9 cellular contexts compared by ENCODE assay signal in the genomic region with DNA sequence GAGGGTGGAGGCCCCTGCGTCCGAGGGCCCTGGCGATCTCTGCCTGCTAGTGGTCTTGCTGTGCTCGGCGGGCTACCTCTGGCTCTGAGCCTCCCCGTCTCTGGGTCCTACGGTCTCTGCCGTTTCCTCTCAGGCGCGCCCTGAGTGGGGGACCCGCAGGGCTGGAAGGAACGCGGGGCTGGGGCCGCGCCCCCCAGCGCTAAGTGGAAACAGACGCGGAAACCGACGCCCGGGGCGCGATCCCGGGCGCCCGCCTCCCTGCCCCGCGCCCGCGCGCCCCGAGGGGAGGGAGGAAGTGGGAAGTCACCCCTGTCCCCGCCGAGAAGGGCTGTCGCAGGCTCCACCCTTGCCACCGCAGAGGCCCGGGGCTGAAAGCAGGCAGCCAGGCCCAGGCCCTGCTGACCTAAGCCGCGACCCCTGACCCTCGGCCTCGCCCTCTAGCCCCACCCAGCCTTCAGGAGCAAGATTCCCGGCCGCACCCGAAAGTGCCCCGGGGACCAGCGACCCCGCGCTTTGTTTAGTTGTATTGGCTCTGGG. TPM values are rescaled to one million over a fixed set of nuclear protein-coding genes. Genes with fewer than 3 reads are reported as not detected.
DNase-seq lines count a peak whose midpoint lies in the region; ATAC-seq and TF ChIP-seq lines count a peak whose summit lies in the region.
"Had no signal": no experiment of that assay in that cellular context is flagged by ENCODE, and none has a peak within 500 bp of the region (broad histone marks: within the 10 kb centered on the region; RNA-seq: fewer than 3 reads in every experiment).

No MANE protein-coding gene starts in this region.

- H3K9me3 Mint-ChIP-seq in T-helper 2 cell treated with Interferon-gamma antibody and Interleukin-4, amounts not matched to agents 5 μg/mL and 100 μg/mL, for 36 hours, result no peaks in the 10 kb centered on the region
- H3K9me3 Mint-ChIP-seq in osteocyte (ENCODE audit: unreplicated experiment), result no peaks in the 10 kb centered on the region

- H3K36me3 Mint-ChIP-seq in T-helper 2 cell treated with Interferon-gamma antibody and Interleukin-4, amounts not matched to agents 5 μg/mL and 100 μg/mL, for 36 hours (ENCODE audit: low read depth), result peaks cover 11% of the 10 kb centered on the region
- no peaks in the 10 kb centered on the region for H3K36me3 Mint-ChIP-seq in osteocyte (ENCODE audit: unreplicated experiment)

- TF ChIP-seq CTCF in osteocyte (IDR thresholded peaks at IDR 0.05), result no peak

- peaks cover 21% of the 10 kb centered on the region for H3K4me1 Mint-ChIP-seq in T-helper 2 cell treated with Interferon-gamma antibody and Interleukin-4, amounts not matched to agents 5 μg/mL and 100 μg/mL, for 36 hours (ENCODE audit: low read depth)
- peaks cover 44% of the 10 kb centered on the region for H3K4me1 Mint-ChIP-seq in osteocyte (ENCODE audit: unreplicated experiment)

- H3K4me2 ChIP-seq in GM23248 (ENCODE audit: unreplicated experiment), result peak overlapping the region; percentile 8

- H3K79me2 ChIP-seq in GM23248 (ENCODE audit: insufficient read depth), result no peaks in the 10 kb centered on the region

- no peak overlapping the region for H3K27ac ChIP-seq in GM23248

- H3K4me3 Mint-ChIP-seq in T-helper 2 cell treated with Interferon-gamma antibody and Interleukin-4, amounts not matched to agents 5 μg/mL and 100 μg/mL, for 36 hours, result peak overlapping the region; percentile 91
- no peak overlapping the region for H3K4me3 Mint-ChIP-seq in osteocyte (ENCODE audit: unreplicated experiment)

- no peaks in the 10 kb centered on the region for H3K36me3 ChIP-seq in GM23248 (ENCODE audit: low read depth)

- H3K4me3 ChIP-seq in GM23248, result peak overlapping the region; percentile 23

- H3K9me2 ChIP-seq in GM23248 (ENCODE audit: insufficient read depth), result no peaks in the 10 kb centered on the region

- ATAC-seq in HG02571 (IDR thresholded peaks at IDR 0.05; ENCODE audit: unreplicated experiment) (no peak), HG03571 (IDR thresholded peaks at IDR 0.05; ENCODE audit: unreplicated experiment) (no peak)

- no peaks in the 10 kb centered on the region for H3F3A ChIP-seq in GM23248 (ENCODE audit: insufficient read depth)

- no peak for DNase-seq in GM23248
- DNase-seq in T-helper 2 cell treated with Interferon-gamma antibody and Interleukin-4, amounts not matched to agents 5 μg/mL and 100 μg/mL, for 36 hours (ENCODE audit: low spot score), result peak; percentile 70
- peak; percentile 59 for DNase-seq in effector CD8-positive, alpha-beta T cell (lab: John Stamatoyannopoulos, UW)
- no peak for DNase-seq in osteocyte (ENCODE audit: extremely low spot score, unreplicated experiment)
- DNase-seq in GOT3 (lab: John Stamatoyannopoulos, UW), result no peak
- DNase-seq in occipital lobe (lab: John Stamatoyannopoulos, UW), result no peak

- in situ Hi-C loops in GM23248 (cut with MboI), result no loop called here

- H3K27ac Mint-ChIP-seq in T-helper 2 cell treated with Interferon-gamma antibody and Interleukin-4, amounts not matched to agents 5 μg/mL and 100 μg/mL, for 36 hours, result peak overlapping the region; percentile 88
- peak overlapping the region; percentile 41 for H3K27ac Mint-ChIP-seq in osteocyte (ENCODE audit: unreplicated experiment)

- 4% methylated on average over 19 to 27 of the region's 48 CpGs for WGBS in GM23248 (ENCODE audit: low coverage in 1 of 2, low lambda C conversion rate in 2 of 2, missing lambda C conversion rate in 2 of 2), 2 experiments

- H2AFZ ChIP-seq in GM23248, result 0 out of 2 replicates have a peak overlapping the region, but pooled peaks have one; percentile 23

- H3K27me3 ChIP-seq in GM23248 (replicated peaks; ENCODE audit: insufficient read depth), result peaks cover 17% of the 10 kb centered on the region

- H3K4me1 ChIP-seq in GM23248 (ENCODE audit: insufficient read depth), result peaks cover 13% of the 10 kb centered on the region

- no peaks in the 10 kb centered on the region for H3K9me3 ChIP-seq in GM23248 (ENCODE audit: low read depth)

- H4K20me1 ChIP-seq in GM23248 (ENCODE audit: insufficient read depth), result no peaks in the 10 kb centered on the region

- H3K27me3 Mint-ChIP-seq in T-helper 2 cell treated with Interferon-gamma antibody and Interleukin-4, amounts not matched to agents 5 μg/mL and 100 μg/mL, for 36 hours (ENCODE audit: low read depth), result no peaks in the 10 kb centered on the region
- no peaks in the 10 kb centered on the region for H3K27me3 Mint-ChIP-seq in osteocyte (ENCODE audit: unreplicated experiment)

- peak overlapping the region; percentile 39 for H3K9ac ChIP-seq in GM23248

RNA-seq across cellular contexts. Expression of gene CRIP1, which starts 0.8 kb away (rescaled TPM):
- 1.8 and 12.3 TPM in 2 replicates for total RNA-seq in GM23248 (2014; rRNA removed; shearing (Covaris generic))
- polyA plus RNA-seq in GM23248 (2016; fragmentation: Nextera tagmentation; extraction: Ambion mirVana), result 32.7 and 37.7 TPM in 2 replicates
- total RNA-seq in osteocyte (31.0 and 34.1 TPM in 2 replicates), occipital lobe (0.94 TPM)
- total RNA-seq: SK-MEL-5 had no signal

RNA-seq across cellular contexts. Expression of gene TEDC1, which starts 3.5 kb away (rescaled TPM):
- total RNA-seq in GM23248 (2014; rRNA removed; shearing (Covaris generic)), result 8.7 and 9.8 TPM in 2 replicates
- 4.0 and 6.4 TPM in 2 replicates for polyA plus RNA-seq in GM23248 (2016; fragmentation: Nextera tagmentation; extraction: Ambion mirVana)
- total RNA-seq in osteocyte (8.4 and 11.0 TPM in 2 replicates), occipital lobe (5.6 TPM)

RNA-seq across cellular contexts. Expression of gene CRIP2, which starts 12.9 kb away (rescaled TPM):
- 149 and 188 TPM in 2 replicates for total RNA-seq in GM23248 (2014; rRNA removed; shearing (Covaris generic))
- 317 and 319 TPM in 2 replicates for polyA plus RNA-seq in GM23248 (2016; fragmentation: Nextera tagmentation; extraction: Ambion mirVana)
- 183 and 191 TPM in 2 replicates for total RNA-seq in osteocyte
- total RNA-seq in occipital lobe, result 70.2 TPM

RNA-seq across cellular contexts. Expression of gene TMEM121, which starts 38.9 kb away (rescaled TPM):
- 11.1 and 20.5 TPM in 2 replicates for total RNA-seq in GM23248 (2014; rRNA removed; shearing (Covaris generic))
- 4.1 and 5.8 TPM in 2 replicates for polyA plus RNA-seq in GM23248 (2016; fragmentation: Nextera tagmentation; extraction: Ambion mirVana)
- 3.3 and 3.6 TPM in 2 replicates for total RNA-seq in osteocyte
- total RNA-seq in occipital lobe, result 23.1 TPM

Comparison
In these comparisons a context has a peak if more than half of its experiments do, and no peak if none do; other contexts are left out.
1. DNase-seq: peak in T-helper 2 cell treated with Interferon-gamma antibody and Interleukin-4, amounts not matched to agents 5 μg/mL and 100 μg/mL, for 36 hours (single experiment) and effector CD8-positive, alpha-beta T cell (single experiment); none in GM23248 (single experiment), osteocyte (single experiment), GOT3 (single experiment) and occipital lobe (single experiment).